In the genomic region with DNA sequence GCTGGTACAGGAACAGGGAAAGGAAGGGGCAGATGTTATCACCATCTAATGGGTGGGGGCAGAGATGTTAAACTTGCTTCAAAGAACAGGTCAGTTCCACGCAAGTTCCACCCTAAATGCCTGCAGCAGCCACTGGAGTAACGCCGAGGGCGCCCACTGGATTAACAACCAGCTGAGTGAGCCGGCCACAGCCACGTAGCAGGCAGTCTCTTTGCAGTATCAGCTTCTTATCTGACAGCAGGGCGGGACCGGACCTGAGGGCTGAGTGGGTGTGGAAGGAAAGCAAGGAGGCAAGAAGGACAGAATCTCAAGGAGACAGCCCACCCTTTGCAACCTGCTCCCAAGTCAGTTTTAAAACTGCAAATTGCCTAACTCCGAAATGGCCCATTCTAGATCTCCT, we compare ENCODE assay signal across 1 cellular context.
TF ChIP-seq lines count a peak whose summit lies in the region.

No MANE protein-coding gene starts in this region.

TF ChIP-seq in K562, 482 proteins besides CTCF, POLR2A, EP300 and RAD21 (continued from another document):
- TF ChIP-seq, protein P1, sequence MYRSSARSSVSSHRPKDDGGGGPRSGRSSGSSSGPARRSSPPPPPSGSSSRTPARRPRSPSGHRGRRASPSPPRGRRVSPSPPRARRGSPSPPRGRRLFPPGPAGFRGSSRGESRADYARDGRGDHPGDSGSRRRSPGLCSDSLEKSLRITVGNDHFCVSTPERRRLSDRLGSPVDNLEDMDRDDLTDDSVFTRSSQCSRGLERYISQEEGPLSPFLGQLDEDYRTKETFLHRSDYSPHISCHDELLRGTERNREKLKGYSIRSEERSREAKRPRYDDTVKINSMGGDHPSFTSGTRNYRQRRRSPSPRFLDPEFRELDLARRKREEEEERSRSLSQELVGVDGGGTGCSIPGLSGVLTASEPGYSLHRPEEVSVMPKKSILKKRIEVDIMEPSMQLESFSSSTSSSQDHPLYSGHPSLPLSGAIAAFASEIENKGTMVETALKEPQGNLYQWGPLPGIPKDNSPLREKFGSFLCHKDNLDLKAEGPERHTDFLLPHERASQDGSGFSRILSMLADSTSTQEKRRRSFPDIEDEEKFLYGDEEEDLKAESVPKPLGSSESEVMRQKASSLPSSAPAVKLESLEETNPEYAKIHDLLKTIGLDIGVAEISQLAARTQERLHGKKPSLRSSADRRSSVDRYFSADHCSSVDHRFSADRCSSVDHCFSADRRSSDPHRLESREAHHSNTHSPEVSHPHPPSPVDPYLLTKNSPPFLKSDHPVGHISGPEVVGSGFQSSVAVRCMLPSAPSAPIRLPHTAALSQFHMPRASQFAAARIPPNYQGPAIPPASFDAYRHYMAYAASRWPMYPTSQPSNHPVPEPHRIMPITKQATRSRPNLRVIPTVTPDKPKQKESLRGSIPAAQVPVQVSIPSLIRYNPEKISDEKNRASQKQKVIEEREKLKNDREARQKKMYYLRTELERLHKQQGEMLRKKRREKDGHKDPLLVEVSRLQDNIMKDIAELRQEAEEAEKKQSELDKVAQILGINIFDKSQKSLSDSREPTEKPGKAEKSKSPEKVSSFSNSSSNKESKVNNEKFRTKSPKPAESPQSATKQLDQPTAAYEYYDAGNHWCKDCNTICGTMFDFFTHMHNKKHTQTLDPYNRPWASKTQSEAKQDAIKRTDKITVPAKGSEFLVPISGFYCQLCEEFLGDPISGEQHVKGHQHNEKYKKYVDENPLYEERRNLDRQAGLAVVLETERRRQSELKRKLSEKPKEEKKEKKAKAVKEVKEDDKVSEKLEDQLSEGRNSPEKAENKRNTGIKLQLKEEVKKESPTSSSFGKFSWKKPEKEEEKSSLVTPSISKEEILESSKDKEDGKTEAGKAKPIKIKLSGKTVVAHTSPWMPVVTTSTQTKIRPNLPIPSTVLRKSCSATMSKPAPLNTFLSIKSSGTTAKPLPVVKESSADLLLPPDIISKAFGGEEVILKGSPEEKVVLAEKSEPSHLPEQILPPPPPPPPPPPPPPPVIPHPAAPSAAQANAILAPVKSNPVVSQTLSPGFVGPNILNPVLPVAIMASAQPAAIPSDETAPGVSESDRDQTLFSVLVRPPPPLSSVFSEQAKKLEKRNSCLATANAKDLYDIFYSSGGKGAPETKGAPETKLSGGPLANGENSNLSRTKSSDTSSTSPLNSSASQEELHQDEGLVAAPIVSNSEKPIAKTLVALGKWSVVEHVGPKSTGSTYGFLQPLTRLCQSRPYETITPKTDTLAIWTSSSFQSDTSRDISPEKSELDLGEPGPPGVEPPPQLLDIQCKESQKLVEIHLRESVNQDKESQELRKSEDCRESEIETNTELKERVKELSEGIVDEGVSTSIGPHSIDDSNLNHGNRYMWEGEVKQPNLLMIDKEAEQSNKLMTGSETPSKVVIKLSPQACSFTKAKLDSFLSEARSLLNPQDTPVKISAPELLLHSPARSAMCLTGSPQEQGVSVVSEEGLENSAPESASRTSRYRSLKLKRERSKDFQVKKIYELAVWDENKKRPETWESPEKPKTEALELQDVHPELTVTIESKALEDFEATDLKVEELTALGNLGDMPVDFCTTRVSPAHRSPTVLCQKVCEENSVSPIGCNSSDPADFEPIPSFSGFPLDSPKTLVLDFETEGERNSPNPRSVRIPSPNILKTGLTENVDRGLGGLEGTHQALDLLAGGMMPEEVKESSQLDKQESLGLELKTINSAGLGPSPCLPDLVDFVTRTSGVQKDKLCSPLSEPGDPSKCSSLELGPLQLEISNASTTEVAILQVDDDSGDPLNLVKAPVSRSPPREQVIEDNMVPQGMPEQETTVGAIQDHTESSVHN (IDR thresholded peaks at IDR 0.05; ENCODE audit: borderline replicate concordance in 1 of 2, low read depth in 1 of 2): no peak
- no peak for TF ChIP-seq ZKSCAN8 (CRISPR knock-in tag; IDR thresholded peaks at IDR 0.05)
- 0 out of 2 replicates have a peak, but pooled peaks have one; percentile 5 for TF ChIP-seq TCF3 (CRISPR knock-in tag; IDR thresholded peaks at IDR 0.05)
- TF ChIP-seq, protein P2, sequence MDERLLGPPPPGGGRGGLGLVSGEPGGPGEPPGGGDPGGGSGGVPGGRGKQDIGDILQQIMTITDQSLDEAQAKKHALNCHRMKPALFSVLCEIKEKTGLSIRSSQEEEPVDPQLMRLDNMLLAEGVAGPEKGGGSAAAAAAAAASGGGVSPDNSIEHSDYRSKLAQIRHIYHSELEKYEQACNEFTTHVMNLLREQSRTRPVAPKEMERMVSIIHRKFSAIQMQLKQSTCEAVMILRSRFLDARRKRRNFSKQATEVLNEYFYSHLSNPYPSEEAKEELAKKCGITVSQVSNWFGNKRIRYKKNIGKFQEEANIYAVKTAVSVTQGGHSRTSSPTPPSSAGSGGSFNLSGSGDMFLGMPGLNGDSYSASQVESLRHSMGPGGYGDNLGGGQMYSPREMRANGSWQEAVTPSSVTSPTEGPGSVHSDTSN (CRISPR knock-in tag; IDR thresholded peaks at IDR 0.05; ENCODE audit: low read depth): no peak
- TF ChIP-seq, protein P2 (tag; conservative IDR thresholded peaks at IDR 0.05; ENCODE audit: low read depth): 0 out of 2 replicates have a peak, but pooled peaks have one; percentile 11
- no peak for TF ChIP-seq ZEB2 (IDR thresholded peaks at IDR 0.05)
- TF ChIP-seq, protein P3, sequence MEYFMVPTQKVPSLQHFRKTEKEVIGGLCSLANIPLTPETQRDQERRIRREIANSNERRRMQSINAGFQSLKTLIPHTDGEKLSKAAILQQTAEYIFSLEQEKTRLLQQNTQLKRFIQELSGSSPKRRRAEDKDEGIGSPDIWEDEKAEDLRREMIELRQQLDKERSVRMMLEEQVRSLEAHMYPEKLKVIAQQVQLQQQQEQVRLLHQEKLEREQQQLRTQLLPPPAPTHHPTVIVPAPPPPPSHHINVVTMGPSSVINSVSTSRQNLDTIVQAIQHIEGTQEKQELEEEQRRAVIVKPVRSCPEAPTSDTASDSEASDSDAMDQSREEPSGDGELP (CRISPR knock-in tag; IDR thresholded peaks at IDR 0.05; ENCODE audit: borderline replicate concordance): peak; percentile 88; the same call in 1 of the 2 replicates
- no peak for TF ChIP-seq MECOM (CRISPR knock-in tag; IDR thresholded peaks at IDR 0.05)
- no peak for TF ChIP-seq TAL1 (IDR thresholded peaks at IDR 0.05)
- TF ChIP-seq, protein P4, sequence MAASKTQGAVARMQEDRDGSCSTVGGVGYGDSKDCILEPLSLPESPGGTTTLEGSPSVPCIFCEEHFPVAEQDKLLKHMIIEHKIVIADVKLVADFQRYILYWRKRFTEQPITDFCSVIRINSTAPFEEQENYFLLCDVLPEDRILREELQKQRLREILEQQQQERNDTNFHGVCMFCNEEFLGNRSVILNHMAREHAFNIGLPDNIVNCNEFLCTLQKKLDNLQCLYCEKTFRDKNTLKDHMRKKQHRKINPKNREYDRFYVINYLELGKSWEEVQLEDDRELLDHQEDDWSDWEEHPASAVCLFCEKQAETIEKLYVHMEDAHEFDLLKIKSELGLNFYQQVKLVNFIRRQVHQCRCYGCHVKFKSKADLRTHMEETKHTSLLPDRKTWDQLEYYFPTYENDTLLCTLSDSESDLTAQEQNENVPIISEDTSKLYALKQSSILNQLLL (CRISPR knock-in tag; IDR thresholded peaks at IDR 0.05; ENCODE audit: borderline replicate concordance): no peak
- no peak for TF ChIP-seq PHB2 (IDR thresholded peaks at IDR 0.05; ENCODE audit: low read depth)
- 0 out of 2 replicates have a peak, but pooled peaks have one; percentile 22 for TF ChIP-seq GATA2 (CRISPR knock-in tag; IDR thresholded peaks at IDR 0.05)
